In genomic region chr12:120835304-120835612, GRCh38 we compare ENCODE assay signal across 12 cellular contexts.
DNase-seq lines count a peak whose midpoint lies in the region; ATAC-seq, FAIRE-seq and TF ChIP-seq lines count a peak whose summit lies in the region.
"Had no signal": no experiment of that assay in that cellular context is flagged by ENCODE, and none has a peak within 500 bp of the region (broad histone marks: within the 10 kb centered on the region; RNA-seq: fewer than 3 reads in every experiment).

No MANE protein-coding gene starts in this region.

- H4K5ac ChIP-seq in H9 (ENCODE audit: insufficient read length, low read depth, low read length) = no peak overlapping the region

- no peaks in the 10 kb centered on the region for H3K23me2 ChIP-seq in H9 (ENCODE audit: insufficient read length, low read depth, low read length, poor library complexity, severe bottlenecking)

- no peak for TF ChIP-seq CTCF in MM.1S (IDR thresholded peaks at IDR 0.05; ENCODE audit: low read length)
- no peak for TF ChIP-seq CTCF in chondrocyte (IDR thresholded peaks at IDR 0.05)
- TF ChIP-seq CTCF in progenitor cell of endocrine pancreas (IDR thresholded peaks at IDR 0.05; ENCODE audit: unreplicated experiment) = no peak
- TF ChIP-seq CTCF in H9 (conservative IDR thresholded peaks at IDR 0.05) = no peak
- no peak for TF ChIP-seq CTCF in neural progenitor cell (IDR thresholded peaks at IDR 0.05)

- ATAC-seq in GM21423 (IDR thresholded peaks at IDR 0.05; ENCODE audit: unreplicated experiment) (no peak), HG02970 (IDR thresholded peaks at IDR 0.05; ENCODE audit: low FRiP score, unreplicated experiment) (no peak)

- no peak overlapping the region for H3K14ac ChIP-seq in H9 (ENCODE audit: insufficient read depth, low read length)

- H3K4me1 ChIP-seq in MM.1S (ENCODE audit: low read length) = peaks cover 49% of the 10 kb centered on the region
- no peaks in the 10 kb centered on the region for H3K4me1 ChIP-seq in H9 (ENCODE audit: insufficient read depth, low read length)
- peaks cover 9% of the 10 kb centered on the region for H3K4me1 ChIP-seq in neural progenitor cell

- H3K4me1 Mint-ChIP-seq in chondrocyte (ENCODE audit: low read depth) (peaks cover 53% of the 10 kb centered on the region), progenitor cell of endocrine pancreas (ENCODE audit: low read depth) (peaks cover 19% of the 10 kb centered on the region), H9 (peaks cover 14 to 16% of the 10 kb centered on the region in 2 experiments), neural progenitor cell (peaks cover 11% of the 10 kb centered on the region)

- H2BK5ac ChIP-seq in H9 (ENCODE audit: insufficient read length, low read length) = no peak overlapping the region

- H3F3A ChIP-seq in MM.1S (ENCODE audit: insufficient read depth, low read length) = peaks cover 28% of the 10 kb centered on the region
- H3F3A ChIP-seq in neural progenitor cell (ENCODE audit: low read depth) = peaks cover 8% of the 10 kb centered on the region

- H3K9me3 Mint-ChIP-seq in chondrocyte (ENCODE audit: low read depth) (no peaks in the 10 kb centered on the region), progenitor cell of endocrine pancreas (ENCODE audit: low read depth) (no peaks in the 10 kb centered on the region), H9 (no peaks in the 10 kb centered on the region), neural progenitor cell (no peaks in the 10 kb centered on the region)

- H2BK12ac ChIP-seq in H9 (ENCODE audit: insufficient read length, low read depth, low read length) = no peak overlapping the region

- H4K20me1 ChIP-seq in MM.1S (ENCODE audit: insufficient read depth, low read length) = no peaks in the 10 kb centered on the region
- H4K20me1 ChIP-seq in H9 (ENCODE audit: control insufficient read depth, insufficient read depth, insufficient read length) = no peaks in the 10 kb centered on the region
- peaks cover 40% of the 10 kb centered on the region for H4K20me1 ChIP-seq in neural progenitor cell (ENCODE audit: low read depth)

- peaks cover 72% of the 10 kb centered on the region for H3K79me2 ChIP-seq in MM.1S (ENCODE audit: low read length)
- no peaks in the 10 kb centered on the region; the same call in none of the 2 replicates for H3K79me2 ChIP-seq in H9 (ENCODE audit: insufficient read depth, low read length)
- H3K79me2 ChIP-seq in neural progenitor cell (ENCODE audit: low read depth) = peaks cover 54% of the 10 kb centered on the region

- no peaks in the 10 kb centered on the region for H3K79me1 ChIP-seq in H9 (ENCODE audit: insufficient read depth, low read depth, low read length, poor library complexity, severe bottlenecking)

- H3K36me3 Mint-ChIP-seq in chondrocyte (ENCODE audit: low read depth) (no peaks in the 10 kb centered on the region), progenitor cell of endocrine pancreas (ENCODE audit: insufficient read depth) (peaks cover 2% of the 10 kb centered on the region), H9 (ENCODE audit: insufficient read depth in 1 of 3, low read depth in 3 of 3) (no peaks in the 10 kb centered on the region; a peak in 1 of 7 replicates), neural progenitor cell (peaks cover 1% of the 10 kb centered on the region)

- H3K23ac ChIP-seq in H9 (ENCODE audit: insufficient read length, low read depth, low read length) = no peak overlapping the region

- H3K9me3 ChIP-seq in MM.1S (replicated peaks; ENCODE audit: insufficient read depth, low read length) (no peaks in the 10 kb centered on the region), H9 (ENCODE audit: control insufficient read depth, low read depth, low read length) (no peaks in the 10 kb centered on the region), neural progenitor cell (ENCODE audit: low read depth) (no peaks in the 10 kb centered on the region)
- H3K9me3 ChIP-seq: SJCRH30 had no signal

- H3K9ac ChIP-seq in MM.1S (ENCODE audit: low read length) = peak overlapping the region; percentile 34; the same call in 1 of the 2 replicates
- no peak overlapping the region for H3K9ac ChIP-seq in H9 (ENCODE audit: extremely low read depth, insufficient read length, low read length)
- no peak overlapping the region for H3K9ac ChIP-seq in neural progenitor cell

- no peak overlapping the region for H3K18ac ChIP-seq in H9 (ENCODE audit: insufficient read length, low read depth, low read length)

- H3K9me2 ChIP-seq in MM.1S (replicated peaks; ENCODE audit: insufficient read depth, low read length) = no peaks in the 10 kb centered on the region

- H3K4me3 ChIP-seq in MM.1S (ENCODE audit: low read length) (peak overlapping the region; percentile 22; the same call in 1 of the 2 replicates), neural progenitor cell (no peak overlapping the region)
- H3K4me3 ChIP-seq: SJCRH30 had no signal

- no peak overlapping the region for H3K4ac ChIP-seq in H9 (ENCODE audit: low read depth, low read length)

- H3K4me3 Mint-ChIP-seq in chondrocyte (ENCODE audit: unreplicated experiment) (peak overlapping the region; percentile 13), progenitor cell of endocrine pancreas (ENCODE audit: low read depth) (no peak overlapping the region), H9 (no peak overlapping the region), neural progenitor cell (no peak overlapping the region)

- no peak for DNase-seq in GM12891 (ENCODE audit: insufficient read length, low spot score)
- DNase-seq in MM.1S = no peak
- no peak for DNase-seq in chondrocyte (ENCODE audit: low spot score)
- no peak for DNase-seq in progenitor cell of endocrine pancreas (ENCODE audit: low spot score, unreplicated experiment)
- no peak for DNase-seq in H9
- DNase-seq in neural progenitor cell (ENCODE audit: low spot score) = no peak
- DNase-seq: glutamatergic neuron, NCI-H446, SJCRH30 had no signal

- H2AFZ ChIP-seq in MM.1S (ENCODE audit: low read length) = no peak overlapping the region
- no peak overlapping the region for H2AFZ ChIP-seq in H9 (ENCODE audit: low read length)
- H2AFZ ChIP-seq in neural progenitor cell (replicated peaks) = no peak overlapping the region

- H4K8ac ChIP-seq in H9 (replicated peaks; ENCODE audit: insufficient read length, low read depth, low read length) = no peak overlapping the region

- no peak overlapping the region for H2AK5ac ChIP-seq in H9 (ENCODE audit: insufficient read length, low read length)

- no peak overlapping the region for H2BK15ac ChIP-seq in H9 (ENCODE audit: low read depth, low read length)

- no CpG with 5 or more reads among the region's 4 CpGs for WGBS in H9 (ENCODE audit: extremely low coverage, insufficient read length, low lambda C conversion rate)

- H4K91ac ChIP-seq in H9 (ENCODE audit: insufficient read length, low read depth, low read length) = no peak overlapping the region

- peak; percentile 23 for FAIRE-seq in GM12891 (lab: Jason Lieb, UNC)
- FAIRE-seq: colon had no signal

- H3K27me3 ChIP-seq in MM.1S (replicated peaks; ENCODE audit: insufficient read depth, low read length) (no peaks in the 10 kb centered on the region), H9 (ENCODE audit: insufficient read depth, low read length) (no peaks in the 10 kb centered on the region), neural progenitor cell (no peaks in the 10 kb centered on the region)
- H3K27me3 ChIP-seq: SJCRH30 had no signal

- H3K56ac ChIP-seq in H9 (ENCODE audit: insufficient read length, low read depth, low read length) = no peak overlapping the region

- no peak overlapping the region for H2BK120ac ChIP-seq in H9 (ENCODE audit: low read depth, low read length, poor library complexity, severe bottlenecking)

- H3K27ac ChIP-seq in MM.1S (ENCODE audit: low read length) (peak overlapping the region; percentile 89), H9 (ENCODE audit: insufficient read length, low read depth, low read length) (no peak overlapping the region), neural progenitor cell (no peak overlapping the region)
- H3K27ac ChIP-seq: SJCRH30 had no signal

- no peak overlapping the region for H2BK20ac ChIP-seq in H9 (ENCODE audit: low read depth, low read length, poor library complexity, severe bottlenecking)

- H3K4me2 ChIP-seq in MM.1S (ENCODE audit: low read depth, low read length) (peak overlapping the region; percentile 53), H9 (ENCODE audit: insufficient read depth, insufficient read length, low read length) (no peak overlapping the region), neural progenitor cell (no peak overlapping the region)

- H3K36me3 ChIP-seq in MM.1S (replicated peaks; ENCODE audit: insufficient read depth, low read length) (no peaks in the 10 kb centered on the region), neural progenitor cell (no peaks in the 10 kb centered on the region)
- H3K36me3 ChIP-seq: SJCRH30 had no signal

- H3K27ac Mint-ChIP-seq in chondrocyte (ENCODE audit: unreplicated experiment) (peak overlapping the region; percentile 81), progenitor cell of endocrine pancreas (peak overlapping the region; percentile 49), H9 (no peak overlapping the region), neural progenitor cell (no peak overlapping the region)

- TF ChIP-seq POLR2A in GM12891 (IDR thresholded peaks at IDR 0.05; ENCODE audit: low read depth, low read length) = no peak

- no peak overlapping the region for H3T11ph ChIP-seq in H9 (ENCODE audit: low read length)

- H3K27me3 Mint-ChIP-seq in chondrocyte (ENCODE audit: low read depth) (no peaks in the 10 kb centered on the region), progenitor cell of endocrine pancreas (no peaks in the 10 kb centered on the region), H9 (ENCODE audit: low read depth) (no peaks in the 10 kb centered on the region), neural progenitor cell (ENCODE audit: insufficient read depth, low read depth) (peaks cover 2% of the 10 kb centered on the region)

TF ChIP-seq in GM12891, 5 proteins besides CTCF, POLR2A, EP300 and RAD21:
- TF ChIP-seq POU2F2 (IDR thresholded peaks at IDR 0.05; ENCODE audit: low read depth, low read length) = no peak
- no peak for TF ChIP-seq SPI1 (IDR thresholded peaks at IDR 0.05; ENCODE audit: low read depth, low read length)
- TF ChIP-seq PAX5 (IDR thresholded peaks at IDR 0.05; ENCODE audit: insufficient read depth, low read length, severe bottlenecking) = no peak
- TF ChIP-seq POLR2AphosphoS5 (IDR thresholded peaks at IDR 0.05; ENCODE audit: low read depth, low read length) = no peak
- no peak for TF ChIP-seq TAF1 (IDR thresholded peaks at IDR 0.05; ENCODE audit: low read depth, low read length)

Comparison
In these comparisons a context has a peak if more than half of its experiments do, and no peak if none do; other contexts are left out.
1. H3K27ac Mint-ChIP-seq: peak in chondrocyte (single experiment) and progenitor cell of endocrine pancreas (single experiment); none in H9 (0 of 3) and neural progenitor cell (single experiment).